ENCODE assay signal across 1 cellular context in genomic region chr1:12477936-12478611, GRCh38.
TF ChIP-seq lines count a peak whose summit lies in the region.

No MANE protein-coding gene starts in this region.

TF ChIP-seq in HepG2, 621 proteins besides CTCF, POLR2A, EP300 and RAD21 (continued from another document and continues in another):
- TF ChIP-seq KLF6 (CRISPR knock-in tag; IDR thresholded peaks at IDR 0.05) (peak; percentile 68), U2AF2 (IDR thresholded peaks at IDR 0.05; ENCODE audit: low read depth, low read length) (no peak), ZMAT5 (CRISPR knock-in tag; IDR thresholded peaks at IDR 0.05; ENCODE audit: borderline replicate concordance, low read depth) (no peak), KDM6A (CRISPR knock-in tag; IDR thresholded peaks at IDR 0.05; ENCODE audit: low read depth) (peak; percentile 53), SP4 (CRISPR knock-in tag; IDR thresholded peaks at IDR 0.05) (no peak), ZSCAN9 (CRISPR knock-in tag; IDR thresholded peaks at IDR 0.05; ENCODE audit: borderline replicate concordance) (peak; percentile 71; the same call in 1 of the 2 replicates), MAF1 (CRISPR knock-in tag; IDR thresholded peaks at IDR 0.05; ENCODE audit: borderline replicate concordance) (no peak), NR3C1 (CRISPR knock-in tag; IDR thresholded peaks at IDR 0.05) (no peak), JARID2 (CRISPR knock-in tag; IDR thresholded peaks at IDR 0.05; ENCODE audit: insufficient replicate concordance) (peak; percentile 63), ISL2 (CRISPR knock-in tag; IDR thresholded peaks at IDR 0.05) (peak; percentile 90), MED1 (CRISPR knock-in tag; IDR thresholded peaks at IDR 0.05) (peak; percentile 94), HNRNPL (IDR thresholded peaks at IDR 0.05; ENCODE audit: low read depth, low read length) (no peak), ZSCAN12 (CRISPR knock-in tag; IDR thresholded peaks at IDR 0.05) (0 out of 2 replicates have a peak, but pooled peaks have one; percentile 51), HOXA3 (CRISPR knock-in tag; IDR thresholded peaks at IDR 0.05) (peak; percentile 80), JDP2 (CRISPR knock-in tag; IDR thresholded peaks at IDR 0.05; ENCODE audit: borderline replicate concordance) (no peak), RELA (CRISPR knock-in tag; IDR thresholded peaks at IDR 0.05) (no peak), ZNF33A (CRISPR knock-in tag; IDR thresholded peaks at IDR 0.05; ENCODE audit: borderline replicate concordance) (no peak), MXI1 (IDR thresholded peaks at IDR 0.05; ENCODE audit: borderline replicate concordance, low read depth, low read length) (0 out of 3 replicates have a peak, but pooled peaks have one; percentile 19), ATF7 (IDR thresholded peaks at IDR 0.05) (no peak), ATF7 (CRISPR knock-in tag; IDR thresholded peaks at IDR 0.05) (no peak; the same call in 1 of the 2 replicates), HDAC1 (CRISPR knock-in tag; IDR thresholded peaks at IDR 0.05) (peak; percentile 57; the same call in 1 of the 2 replicates), ZNF546 (CRISPR knock-in tag; conservative IDR thresholded peaks at IDR 0.05) (0 out of 2 replicates have a peak, but pooled peaks have one; percentile 41), ZBTB44 (CRISPR knock-in tag; IDR thresholded peaks at IDR 0.05) (no peak), ZFY (CRISPR knock-in tag; IDR thresholded peaks at IDR 0.05) (peak; percentile 83), FOSL2 (CRISPR knock-in tag; IDR thresholded peaks at IDR 0.05) (peak; percentile 80), ZMAT3 (CRISPR knock-in tag; conservative IDR thresholded peaks at IDR 0.05) (peak; percentile 78), SOX6 (IDR thresholded peaks at IDR 0.05) (no peak), SOX6 (CRISPR knock-in tag; IDR thresholded peaks at IDR 0.05) (peak; percentile 95), ZBTB43 (CRISPR knock-in tag; conservative IDR thresholded peaks at IDR 0.05) (peak; percentile 87), TBL1XR1 (IDR thresholded peaks at IDR 0.05; ENCODE audit: borderline replicate concordance, low read length, partially characterized antibody) (peak; percentile 80), ZSCAN25 (CRISPR knock-in tag; IDR thresholded peaks at IDR 0.05) (peak; percentile 68; the same call in 1 of the 2 replicates), ZNF766 (CRISPR knock-in tag; IDR thresholded peaks at IDR 0.05; ENCODE audit: borderline replicate concordance) (peak; percentile 78; the same call in 1 of the 2 replicates), MTF2 (CRISPR knock-in tag; IDR thresholded peaks at IDR 0.05; ENCODE audit: borderline replicate concordance) (no peak), HNF1A (IDR thresholded peaks at IDR 0.05; ENCODE audit: low read depth) (no peak), HNF1A (CRISPR knock-in tag; IDR thresholded peaks at IDR 0.05; ENCODE audit: borderline replicate concordance) (peak; percentile 75; the same call in 1 of the 2 replicates), CAMTA2 (CRISPR knock-in tag; IDR thresholded peaks at IDR 0.05; ENCODE audit: borderline replicate concordance) (0 out of 2 replicates have a peak, but pooled peaks have one; percentile 70)
- TF ChIP-seq, protein P1, sequence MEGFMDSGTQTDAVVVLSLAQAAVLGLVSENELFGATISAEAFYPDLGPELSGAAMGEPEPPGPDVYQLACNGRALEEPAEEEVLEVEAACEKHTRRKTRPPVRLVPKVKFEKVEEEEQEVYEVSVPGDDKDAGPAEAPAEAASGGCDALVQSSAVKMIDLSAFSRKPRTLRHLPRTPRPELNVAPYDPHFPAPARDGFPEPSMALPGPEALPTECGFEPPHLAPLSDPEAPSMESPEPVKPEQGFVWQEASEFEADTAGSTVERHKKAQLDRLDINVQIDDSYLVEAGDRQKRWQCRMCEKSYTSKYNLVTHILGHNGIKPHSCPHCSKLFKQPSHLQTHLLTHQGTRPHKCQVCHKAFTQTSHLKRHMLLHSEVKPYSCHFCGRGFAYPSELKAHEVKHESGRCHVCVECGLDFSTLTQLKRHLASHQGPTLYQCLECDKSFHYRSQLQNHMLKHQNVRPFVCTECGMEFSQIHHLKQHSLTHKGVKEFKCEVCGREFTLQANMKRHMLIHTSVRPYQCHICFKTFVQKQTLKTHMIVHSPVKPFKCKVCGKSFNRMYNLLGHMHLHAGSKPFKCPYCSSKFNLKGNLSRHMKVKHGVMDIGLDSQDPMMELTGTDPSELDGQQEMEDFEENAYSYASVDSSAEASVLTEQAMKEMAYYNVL (CRISPR knock-in tag; IDR thresholded peaks at IDR 0.05; ENCODE audit: borderline replicate concordance), result peak; percentile 73; the same call in 1 of the 2 replicates
- TF ChIP-seq, protein P2, sequence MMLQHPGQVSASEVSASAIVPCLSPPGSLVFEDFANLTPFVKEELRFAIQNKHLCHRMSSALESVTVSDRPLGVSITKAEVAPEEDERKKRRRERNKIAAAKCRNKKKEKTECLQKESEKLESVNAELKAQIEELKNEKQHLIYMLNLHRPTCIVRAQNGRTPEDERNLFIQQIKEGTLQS (CRISPR knock-in tag; IDR thresholded peaks at IDR 0.05), result no peak
- TF ChIP-seq, protein P3, sequence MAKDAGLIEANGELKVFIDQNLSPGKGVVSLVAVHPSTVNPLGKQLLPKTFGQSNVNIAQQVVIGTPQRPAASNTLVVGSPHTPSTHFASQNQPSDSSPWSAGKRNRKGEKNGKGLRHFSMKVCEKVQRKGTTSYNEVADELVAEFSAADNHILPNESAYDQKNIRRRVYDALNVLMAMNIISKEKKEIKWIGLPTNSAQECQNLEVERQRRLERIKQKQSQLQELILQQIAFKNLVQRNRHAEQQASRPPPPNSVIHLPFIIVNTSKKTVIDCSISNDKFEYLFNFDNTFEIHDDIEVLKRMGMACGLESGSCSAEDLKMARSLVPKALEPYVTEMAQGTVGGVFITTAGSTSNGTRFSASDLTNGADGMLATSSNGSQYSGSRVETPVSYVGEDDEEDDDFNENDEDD (CRISPR knock-in tag; IDR thresholded peaks at IDR 0.05; ENCODE audit: borderline replicate concordance), result peak; percentile 84; the same call in 1 of the 2 replicates
- TF ChIP-seq, protein P4, sequence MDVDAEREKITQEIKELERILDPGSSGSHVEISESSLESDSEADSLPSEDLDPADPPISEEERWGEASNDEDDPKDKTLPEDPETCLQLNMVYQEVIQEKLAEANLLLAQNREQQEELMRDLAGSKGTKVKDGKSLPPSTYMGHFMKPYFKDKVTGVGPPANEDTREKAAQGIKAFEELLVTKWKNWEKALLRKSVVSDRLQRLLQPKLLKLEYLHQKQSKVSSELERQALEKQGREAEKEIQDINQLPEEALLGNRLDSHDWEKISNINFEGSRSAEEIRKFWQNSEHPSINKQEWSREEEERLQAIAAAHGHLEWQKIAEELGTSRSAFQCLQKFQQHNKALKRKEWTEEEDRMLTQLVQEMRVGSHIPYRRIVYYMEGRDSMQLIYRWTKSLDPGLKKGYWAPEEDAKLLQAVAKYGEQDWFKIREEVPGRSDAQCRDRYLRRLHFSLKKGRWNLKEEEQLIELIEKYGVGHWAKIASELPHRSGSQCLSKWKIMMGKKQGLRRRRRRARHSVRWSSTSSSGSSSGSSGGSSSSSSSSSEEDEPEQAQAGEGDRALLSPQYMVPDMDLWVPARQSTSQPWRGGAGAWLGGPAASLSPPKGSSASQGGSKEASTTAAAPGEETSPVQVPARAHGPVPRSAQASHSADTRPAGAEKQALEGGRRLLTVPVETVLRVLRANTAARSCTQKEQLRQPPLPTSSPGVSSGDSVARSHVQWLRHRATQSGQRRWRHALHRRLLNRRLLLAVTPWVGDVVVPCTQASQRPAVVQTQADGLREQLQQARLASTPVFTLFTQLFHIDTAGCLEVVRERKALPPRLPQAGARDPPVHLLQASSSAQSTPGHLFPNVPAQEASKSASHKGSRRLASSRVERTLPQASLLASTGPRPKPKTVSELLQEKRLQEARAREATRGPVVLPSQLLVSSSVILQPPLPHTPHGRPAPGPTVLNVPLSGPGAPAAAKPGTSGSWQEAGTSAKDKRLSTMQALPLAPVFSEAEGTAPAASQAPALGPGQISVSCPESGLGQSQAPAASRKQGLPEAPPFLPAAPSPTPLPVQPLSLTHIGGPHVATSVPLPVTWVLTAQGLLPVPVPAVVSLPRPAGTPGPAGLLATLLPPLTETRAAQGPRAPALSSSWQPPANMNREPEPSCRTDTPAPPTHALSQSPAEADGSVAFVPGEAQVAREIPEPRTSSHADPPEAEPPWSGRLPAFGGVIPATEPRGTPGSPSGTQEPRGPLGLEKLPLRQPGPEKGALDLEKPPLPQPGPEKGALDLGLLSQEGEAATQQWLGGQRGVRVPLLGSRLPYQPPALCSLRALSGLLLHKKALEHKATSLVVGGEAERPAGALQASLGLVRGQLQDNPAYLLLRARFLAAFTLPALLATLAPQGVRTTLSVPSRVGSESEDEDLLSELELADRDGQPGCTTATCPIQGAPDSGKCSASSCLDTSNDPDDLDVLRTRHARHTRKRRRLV (CRISPR knock-in tag; IDR thresholded peaks at IDR 0.05), result peak; percentile 84; the same call in 1 of the 2 replicates
- TF ChIP-seq, protein P5, sequence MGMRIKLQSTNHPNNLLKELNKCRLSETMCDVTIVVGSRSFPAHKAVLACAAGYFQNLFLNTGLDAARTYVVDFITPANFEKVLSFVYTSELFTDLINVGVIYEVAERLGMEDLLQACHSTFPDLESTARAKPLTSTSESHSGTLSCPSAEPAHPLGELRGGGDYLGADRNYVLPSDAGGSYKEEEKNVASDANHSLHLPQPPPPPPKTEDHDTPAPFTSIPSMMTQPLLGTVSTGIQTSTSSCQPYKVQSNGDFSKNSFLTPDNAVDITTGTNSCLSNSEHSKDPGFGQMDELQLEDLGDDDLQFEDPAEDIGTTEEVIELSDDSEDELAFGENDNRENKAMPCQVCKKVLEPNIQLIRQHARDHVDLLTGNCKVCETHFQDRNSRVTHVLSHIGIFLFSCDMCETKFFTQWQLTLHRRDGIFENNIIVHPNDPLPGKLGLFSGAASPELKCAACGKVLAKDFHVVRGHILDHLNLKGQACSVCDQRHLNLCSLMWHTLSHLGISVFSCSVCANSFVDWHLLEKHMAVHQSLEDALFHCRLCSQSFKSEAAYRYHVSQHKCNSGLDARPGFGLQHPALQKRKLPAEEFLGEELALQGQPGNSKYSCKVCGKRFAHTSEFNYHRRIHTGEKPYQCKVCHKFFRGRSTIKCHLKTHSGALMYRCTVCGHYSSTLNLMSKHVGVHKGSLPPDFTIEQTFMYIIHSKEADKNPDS (CRISPR knock-in tag; IDR thresholded peaks at IDR 0.05), result 0 out of 2 replicates have a peak, but pooled peaks have one; percentile 80
- TF ChIP-seq, protein P6, sequence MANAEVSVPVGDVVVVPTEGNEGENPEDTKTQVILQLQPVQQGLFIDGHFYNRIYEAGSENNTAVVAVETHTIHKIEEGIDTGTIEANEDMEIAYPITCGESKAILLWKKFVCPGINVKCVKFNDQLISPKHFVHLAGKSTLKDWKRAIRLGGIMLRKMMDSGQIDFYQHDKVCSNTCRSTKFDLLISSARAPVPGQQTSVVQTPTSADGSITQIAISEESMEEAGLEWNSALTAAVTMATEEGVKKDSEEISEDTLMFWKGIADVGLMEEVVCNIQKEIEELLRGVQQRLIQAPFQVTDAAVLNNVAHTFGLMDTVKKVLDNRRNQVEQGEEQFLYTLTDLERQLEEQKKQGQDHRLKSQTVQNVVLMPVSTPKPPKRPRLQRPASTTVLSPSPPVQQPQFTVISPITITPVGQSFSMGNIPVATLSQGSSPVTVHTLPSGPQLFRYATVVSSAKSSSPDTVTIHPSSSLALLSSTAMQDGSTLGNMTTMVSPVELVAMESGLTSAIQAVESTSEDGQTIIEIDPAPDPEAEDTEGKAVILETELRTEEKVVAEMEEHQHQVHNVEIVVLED (CRISPR knock-in tag; IDR thresholded peaks at IDR 0.05; ENCODE audit: borderline replicate concordance), result peak; percentile 49; the same call in 1 of the 2 replicates
